Comparison of ENCODE assay signal across 8 cellular contexts in the genomic region with DNA sequence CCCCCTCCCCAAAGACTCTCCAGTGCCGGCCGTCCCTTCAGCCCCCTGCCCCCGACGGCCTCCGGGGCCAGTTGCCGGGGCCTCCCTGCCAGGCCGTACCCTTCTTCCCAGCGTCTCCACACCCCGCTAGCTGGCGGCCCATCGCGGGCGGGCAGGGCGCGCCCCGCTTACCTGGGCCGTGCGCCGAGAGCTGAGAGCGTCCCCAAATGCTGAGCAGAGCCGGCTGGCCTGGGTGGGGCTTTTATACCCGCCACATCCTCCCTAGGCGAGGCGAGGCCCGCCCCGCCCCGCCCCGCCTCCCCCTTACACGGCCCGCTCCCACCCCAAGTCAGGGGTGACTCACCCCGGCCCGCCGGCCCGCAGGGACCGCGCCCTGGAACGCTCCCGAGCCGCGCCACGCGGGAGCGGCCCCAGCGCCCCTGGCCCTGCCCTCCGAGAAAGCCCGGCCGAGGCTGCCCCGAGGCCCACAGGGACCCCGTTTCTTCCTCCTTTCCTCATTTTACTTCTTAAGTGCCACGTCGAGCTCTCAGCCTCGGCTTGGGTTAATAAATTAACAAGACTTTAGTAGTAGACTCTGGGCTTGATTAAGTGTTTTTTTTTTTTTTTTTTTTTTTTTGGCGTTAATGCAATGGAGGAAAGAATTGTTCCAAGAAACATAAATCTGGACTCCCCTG. TPM values are rescaled to one million over a fixed set of nuclear protein-coding genes. Genes with fewer than 3 reads are reported as not detected.
DNase-seq lines count a peak whose midpoint lies in the region; ATAC-seq and TF ChIP-seq lines count a peak whose summit lies in the region.

A gene (minus strand): TSS at position 215 of the 674 bp plus-strand sequence. CDS start 11,911 bp downstream, outside the sequence.

- H3K27me3 ChIP-seq in DND-41 (ENCODE audit: insufficient read depth, low read length, poor library complexity) (peaks cover 23% of the 10 kb centered on the region), right cardiac atrium (ENCODE audit: control insufficient read depth, insufficient read depth) (no peaks in the 10 kb centered on the region), skeletal muscle satellite cell (ENCODE audit: control insufficient read depth, insufficient read depth, low read length) (no peaks in the 10 kb centered on the region)

- H3K79me2 ChIP-seq in DND-41 (ENCODE audit: insufficient read depth, low read length): no peaks in the 10 kb centered on the region

- no peaks in the 10 kb centered on the region for H3K36me3 ChIP-seq in DND-41 (ENCODE audit: insufficient read depth, low read length)
- H3K36me3 ChIP-seq in skeletal muscle satellite cell (ENCODE audit: insufficient read depth, low read length): peaks cover 41% of the 10 kb centered on the region

- peak within 1 kb of the TSS; percentile 68 for H2AFZ ChIP-seq in DND-41 (ENCODE audit: low read depth, low read length)

- H3K4me1 ChIP-seq in DND-41 (ENCODE audit: insufficient read depth, low read length) (peaks cover 17% of the 10 kb centered on the region), right cardiac atrium (ENCODE audit: control insufficient read depth, insufficient read depth, low read length) (peaks cover 13% of the 10 kb centered on the region), skeletal muscle satellite cell (ENCODE audit: control insufficient read depth, insufficient read depth, low read length) (peaks cover 55% of the 10 kb centered on the region)

- no peaks in the 10 kb centered on the region for H3K9me3 ChIP-seq in DND-41 (ENCODE audit: insufficient read depth, low read length, severe bottlenecking)
- H3K9me3 ChIP-seq in right cardiac atrium (ENCODE audit: control insufficient read depth, low read length): no peaks in the 10 kb centered on the region
- no peaks in the 10 kb centered on the region for H3K9me3 ChIP-seq in skeletal muscle satellite cell (replicated peaks; ENCODE audit: low read length)

- peak within 1 kb of the TSS; percentile 47 for H3K9ac ChIP-seq in DND-41 (ENCODE audit: low read depth, low read length)
- peak within 1 kb of the TSS; percentile 100 for H3K9ac ChIP-seq in skeletal muscle satellite cell (ENCODE audit: low read depth, low read length)

- DNase-seq in DND-41 (peak; percentile 69), HT-29 (ENCODE audit: low spot score) (peak; percentile 94), T-helper 2 cell (peak; percentile 62 to 93 (median 76)), amniotic stem cell (lab: John Stamatoyannopoulos, UW) (peak; percentile 70), right cardiac atrium (peak; percentile 92 to 95 (median 95)), superior temporal gyrus (ENCODE audit: extremely low spot score) (no peak)

- intact Hi-C loops in right cardiac atrium (cut with DNase I): loop anchor here in 1 of 4 donors (5.0 kb wide), 1 partner anchor 36 kb away; no protein-coding TSS in a partner anchor

- H3K4me2 ChIP-seq in DND-41 (ENCODE audit: insufficient read depth, low read length): peak within 1 kb of the TSS; percentile 87
- H3K4me2 ChIP-seq in skeletal muscle satellite cell (ENCODE audit: low read length): peak within 1 kb of the TSS; percentile 87

- ATAC-seq in DND-41 (ENCODE audit: insufficient read depth, low read depth) (peak; percentile 91), GM21367 (IDR thresholded peaks at IDR 0.05; ENCODE audit: unreplicated experiment) (peak; percentile 56), right cardiac atrium (peak; percentile 90)

- peak within 1 kb of the TSS; percentile 25 to 61; a peak in 3 of 4 replicates for H3K4me3 ChIP-seq in DND-41 (ENCODE audit: low read depth in 1 of 2, low read length in 2 of 2)
- peak within 1 kb of the TSS; percentile 90 for H3K4me3 ChIP-seq in right cardiac atrium (ENCODE audit: low read length)
- peak within 1 kb of the TSS; percentile 81 for H3K4me3 ChIP-seq in skeletal muscle satellite cell (ENCODE audit: low read length)

- WGBS in right cardiac atrium: under 1% methylated on average over 53 of the region's 53 CpGs

- H3K27ac ChIP-seq in DND-41 (ENCODE audit: low read length) (no peak within 1 kb of the TSS), right cardiac atrium (ENCODE audit: low read length) (peak within 1 kb of the TSS; percentile 96)

- H4K20me1 ChIP-seq in DND-41 (ENCODE audit: insufficient read depth, low read length): no peaks in the 10 kb centered on the region

- TF ChIP-seq CTCF in DND-41 (IDR thresholded peaks at IDR 0.05; ENCODE audit: borderline replicate concordance, extremely low read depth, low read length, poor library complexity, severe bottlenecking): no peak

RNA-seq across cellular contexts. Expression of the gene that starts here (rescaled TPM):
- total RNA-seq in HT-29 (2014; rRNA removed; shearing (Covaris generic)): 1,535 and 1,670 TPM in 2 replicates
- total RNA-seq in right cardiac atrium: 100 to 1,000 TPM; 126 to 293 (median 224) TPM
- 240 TPM for polyA plus RNA-seq in right cardiac atrium
- 4,583 and 5,218 TPM in 2 replicates for total RNA-seq in skeletal muscle satellite cell (2012; rRNA removed)
